In the genomic region with DNA sequence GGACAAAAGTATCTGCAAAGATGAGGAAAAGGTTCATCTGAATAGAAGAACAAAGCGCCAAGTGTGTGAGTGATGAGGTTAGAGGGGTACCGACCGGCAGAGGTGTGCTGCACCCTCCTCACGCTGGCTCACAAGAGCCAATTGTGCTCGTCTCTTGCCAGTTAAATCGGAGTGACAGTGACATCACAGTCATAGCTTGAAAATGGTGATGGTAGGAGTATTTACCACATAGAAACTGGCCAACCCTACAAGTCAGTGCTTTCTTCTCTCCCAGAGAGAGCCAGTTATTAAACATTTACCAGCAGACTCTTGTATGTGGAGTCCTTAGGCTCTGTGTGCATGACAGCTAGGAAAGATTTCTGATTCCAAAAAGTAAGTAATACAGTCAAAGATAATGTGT, we compare ENCODE assay signal across 18 cellular contexts. TPM values are rescaled to one million over a fixed set of nuclear protein-coding genes. Genes with fewer than 3 reads are reported as not detected.
DNase-seq lines count a peak whose midpoint lies in the region; ATAC-seq and TF ChIP-seq lines count a peak whose summit lies in the region.
"Had no signal": no experiment of that assay in that cellular context is flagged by ENCODE, and none has a peak within 500 bp of the region (broad histone marks: within the 10 kb centered on the region; RNA-seq: fewer than 3 reads in every experiment).

No MANE protein-coding gene starts in this region.

- H3K27ac Mint-ChIP-seq in nephron progenitor cell = peak overlapping the region; percentile 22
- H3K27ac Mint-ChIP-seq: stimulated activated naive CD8-positive, alpha-beta T cell treated with anti-CD3 and anti-CD28 coated beads, Interleukin-15, Interleukin-2, amounts not matched to agents 100 ng/mL and 50 ng/mL, for 24 hours had no signal

- ATAC-seq in GM19035 (IDR thresholded peaks at IDR 0.05; ENCODE audit: unreplicated experiment) (peak; percentile 63), GM21786 (IDR thresholded peaks at IDR 0.05; ENCODE audit: unreplicated experiment) (peak; percentile 72), HG03342 (IDR thresholded peaks at IDR 0.05; ENCODE audit: unreplicated experiment) (peak; percentile 79)
- ATAC-seq: gastrocnemius medialis had no signal

- no peak for TF ChIP-seq CTCF in nephron progenitor cell (IDR thresholded peaks at IDR 0.05)

- H3K27ac ChIP-seq in mesendoderm (ENCODE audit: low read depth, low read length) = no peak overlapping the region
- H3K27ac ChIP-seq: dorsolateral prefrontal cortex, gastrocnemius medialis, left ventricle myocardium inferior, WERI-Rb-1 had no signal

- no peak overlapping the region for H3K4me3 Mint-ChIP-seq in nephron progenitor cell
- H3K4me3 Mint-ChIP-seq: stimulated activated naive CD8-positive, alpha-beta T cell treated with anti-CD3 and anti-CD28 coated beads, Interleukin-15, Interleukin-2, amounts not matched to agents 100 ng/mL and 50 ng/mL, for 24 hours had no signal

- no peak overlapping the region for H4K8ac ChIP-seq in mesendoderm (ENCODE audit: low read depth, low read length)

- H3K27me3 Mint-ChIP-seq in nephron progenitor cell (ENCODE audit: low read depth, poor library complexity) = peaks cover 6% of the 10 kb centered on the region
- H3K27me3 Mint-ChIP-seq: stimulated activated naive CD8-positive, alpha-beta T cell treated with anti-CD3 and anti-CD28 coated beads, Interleukin-15, Interleukin-2, amounts not matched to agents 100 ng/mL and 50 ng/mL, for 24 hours had no signal

- no peak overlapping the region for H3K4me2 ChIP-seq in mesendoderm (ENCODE audit: low read length)

- no peak overlapping the region for H4K5ac ChIP-seq in mesendoderm (ENCODE audit: low read length)

- DNase-seq in nephron progenitor cell = no peak
- no peak for DNase-seq in 8988T
- no peak for DNase-seq in islet precursor cell
- DNase-seq in mesendoderm = no peak
- no peak for DNase-seq in GDM1 (lab: John Stamatoyannopoulos, UW)
- DNase-seq: activated T-cell treated with anti-CD3 and anti-CD28 coated beads for 4 hours, amygdala, COR-L47, dorsolateral prefrontal cortex, gastrocnemius medialis, left ventricle myocardium inferior, MM.1S, NCI-H2227 treated with DMSO at 0.1 percent for 48 hours, WERI-Rb-1 had no signal

- no peaks in the 10 kb centered on the region for H3K4me1 Mint-ChIP-seq in nephron progenitor cell

- H3K79me1 ChIP-seq in mesendoderm (ENCODE audit: low read length) = no peaks in the 10 kb centered on the region

- no peaks in the 10 kb centered on the region for H3K4me1 ChIP-seq in mesendoderm (ENCODE audit: control insufficient read depth, low read depth, low read length)
- H3K4me1 ChIP-seq: gastrocnemius medialis, left ventricle myocardium inferior had no signal

- H2BK120ac ChIP-seq in mesendoderm (ENCODE audit: low read depth, low read length) = no peak overlapping the region

- H2BK5ac ChIP-seq in mesendoderm (ENCODE audit: low read length) = no peak overlapping the region

- H3K9me3 Mint-ChIP-seq in nephron progenitor cell = no peaks in the 10 kb centered on the region
- H3K9me3 Mint-ChIP-seq: stimulated activated naive CD8-positive, alpha-beta T cell treated with anti-CD3 and anti-CD28 coated beads, Interleukin-15, Interleukin-2, amounts not matched to agents 100 ng/mL and 50 ng/mL, for 24 hours had no signal

- no peak overlapping the region for H2BK15ac ChIP-seq in mesendoderm (replicated peaks; ENCODE audit: low read depth)

- WGBS in mesendoderm (ENCODE audit: extremely low coverage, insufficient coverage, low lambda C conversion rate) = no CpG with 5 or more reads among the region's 6 CpGs

- H3K9ac ChIP-seq in mesendoderm (ENCODE audit: low read length) = no peak overlapping the region

- no peaks in the 10 kb centered on the region for H3K27me3 ChIP-seq in mesendoderm (ENCODE audit: insufficient read depth, low read length, poor library complexity)
- H3K27me3 ChIP-seq: dorsolateral prefrontal cortex, gastrocnemius medialis had no signal

- H3K79me2 ChIP-seq in mesendoderm (ENCODE audit: control insufficient read depth, insufficient read depth, low read length) = no peaks in the 10 kb centered on the region

- no peak overlapping the region for H3K18ac ChIP-seq in mesendoderm (ENCODE audit: low read length)

- H2AK5ac ChIP-seq in mesendoderm (ENCODE audit: low read length) = no peak overlapping the region

- peaks cover 75% of the 10 kb centered on the region for H3K36me3 Mint-ChIP-seq in nephron progenitor cell (ENCODE audit: low read depth)

- no peak overlapping the region for H3K4ac ChIP-seq in mesendoderm (ENCODE audit: low read depth, low read length)

- H3K23ac ChIP-seq in mesendoderm (ENCODE audit: low read length) = no peak overlapping the region

- peaks cover 11% of the 10 kb centered on the region for H3K36me3 ChIP-seq in mesendoderm (ENCODE audit: control insufficient read depth, insufficient read depth, low read length)

- no peak overlapping the region for H3K56ac ChIP-seq in mesendoderm (ENCODE audit: low read length)

- H3K4me3 ChIP-seq in mesendoderm (ENCODE audit: low read length) = no peak overlapping the region
- H3K4me3 ChIP-seq: dorsolateral prefrontal cortex, gastrocnemius medialis, left ventricle myocardium inferior had no signal

RNA-seq across cellular contexts. Expression of a gene that starts 32.4 kb away (rescaled TPM):
- not detected for polyA plus RNA-seq in mesendoderm (2013, experiment 1 of 2)
- polyA plus RNA-seq in mesendoderm (2013, experiment 2 of 2) = not detected

RNA-seq across cellular contexts. Expression of a gene that starts 34.5 kb away (rescaled TPM):
- not detected for polyA plus RNA-seq in mesendoderm (2013, experiment 1 of 2)
- not detected for polyA plus RNA-seq in mesendoderm (2013, experiment 2 of 2)
